Comparison of ENCODE assay signal across 1 cellular context in the genomic region with DNA sequence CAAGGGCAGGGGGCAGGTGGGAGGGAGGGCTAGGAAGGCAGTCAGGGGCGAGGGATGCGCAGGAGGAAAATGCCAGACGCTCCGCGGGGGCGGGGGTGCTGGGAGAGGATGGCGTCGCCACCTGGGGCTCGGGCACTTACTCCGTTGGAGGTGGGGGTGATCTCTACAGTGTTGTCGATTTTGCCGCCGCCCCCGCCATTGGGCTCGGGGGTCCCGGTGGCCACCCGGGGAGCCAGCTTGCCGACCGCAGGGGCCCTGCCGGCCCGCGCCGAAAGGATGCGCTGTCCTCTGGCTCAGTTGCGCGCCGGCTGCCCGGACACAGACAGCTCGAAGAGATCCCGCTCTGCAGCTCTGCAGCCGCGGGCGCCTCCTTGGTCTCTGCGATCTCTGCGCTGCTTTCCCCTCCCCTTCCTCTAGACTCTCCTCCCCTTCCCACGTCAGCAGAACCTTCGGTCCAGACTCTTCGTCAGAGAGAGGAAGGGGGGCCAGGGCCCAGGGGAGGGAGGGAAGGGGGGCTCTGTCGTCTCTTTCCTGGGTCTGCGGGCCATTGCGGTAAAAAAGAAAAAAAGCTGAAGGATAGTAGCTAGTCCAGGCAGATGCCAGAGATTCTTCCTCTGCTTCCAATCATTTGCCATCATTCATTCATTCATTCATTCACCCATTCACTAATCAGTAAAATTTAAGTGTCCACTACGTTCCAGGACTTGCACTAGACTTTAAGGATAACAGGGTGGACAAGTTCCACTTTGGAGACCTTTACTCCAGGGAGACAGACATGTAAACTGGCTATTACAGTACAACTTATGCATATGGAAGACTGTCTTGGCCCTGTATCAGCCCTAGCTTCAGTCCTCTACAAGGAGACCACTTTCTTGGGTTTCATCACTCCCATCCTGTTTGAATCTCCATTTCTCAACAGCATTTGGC.
TF ChIP-seq lines count a peak whose summit lies in the region.

TSS of gene SLC22A17 (minus strand) at position 382 of the 927 bp plus-strand sequence.

TF ChIP-seq in HepG2, 621 proteins besides CTCF, POLR2A, EP300 and RAD21 (continued from another document and continues in another):
- TF ChIP-seq GFI1 (CRISPR knock-in tag; IDR thresholded peaks at IDR 0.05; ENCODE audit: borderline replicate concordance) (no peak), CBFB (CRISPR knock-in tag; IDR thresholded peaks at IDR 0.05) (no peak), CENPX (CRISPR knock-in tag; IDR thresholded peaks at IDR 0.05) (no peak), ZNF7 (CRISPR knock-in tag; IDR thresholded peaks at IDR 0.05) (no peak), ZNF326 (CRISPR knock-in tag; IDR thresholded peaks at IDR 0.05; ENCODE audit: borderline replicate concordance) (no peak), SOX5 (CRISPR knock-in tag; IDR thresholded peaks at IDR 0.05; ENCODE audit: borderline replicate concordance) (no peak), NCOR1 (IDR thresholded peaks at IDR 0.05; ENCODE audit: borderline replicate concordance, low read length) (no peak), RFX5 (IDR thresholded peaks at IDR 0.05; ENCODE audit: low read depth, low read length) (no peak), MTF2 (CRISPR knock-in tag; IDR thresholded peaks at IDR 0.05; ENCODE audit: borderline replicate concordance) (peak; percentile 82; the same call in 1 of the 2 replicates), ZBTB21 (CRISPR knock-in tag; IDR thresholded peaks at IDR 0.05) (0 out of 2 replicates have a peak, but pooled peaks have one; percentile 19), HMGXB4 (CRISPR knock-in tag; IDR thresholded peaks at IDR 0.05; ENCODE audit: borderline replicate concordance in 1 of 2, low read depth in 1 of 2) (no peak), ZFP36L1 (CRISPR knock-in tag; IDR thresholded peaks at IDR 0.05) (no peak), GTF3A (CRISPR knock-in tag; conservative IDR thresholded peaks at IDR 0.05) (no peak), ZNF20 (CRISPR knock-in tag; IDR thresholded peaks at IDR 0.05) (no peak), ZNF263 (CRISPR knock-in tag; IDR thresholded peaks at IDR 0.05) (no peak), RELA (CRISPR knock-in tag; IDR thresholded peaks at IDR 0.05) (no peak), ZNF720 (CRISPR knock-in tag; IDR thresholded peaks at IDR 0.05) (no peak), ZNF101 (CRISPR knock-in tag; IDR thresholded peaks at IDR 0.05; ENCODE audit: borderline replicate concordance, low read depth) (no peak), ZNF609 (CRISPR knock-in tag; IDR thresholded peaks at IDR 0.05; ENCODE audit: borderline replicate concordance) (no peak), ZNF205 (CRISPR knock-in tag; IDR thresholded peaks at IDR 0.05) (no peak), JUND (CRISPR knock-in tag; IDR thresholded peaks at IDR 0.05) (no peak), HOMEZ (CRISPR knock-in tag; IDR thresholded peaks at IDR 0.05; ENCODE audit: low read depth) (no peak), GTF2F1 (IDR thresholded peaks at IDR 0.05; ENCODE audit: low read length) (no peak), CHCHD3 (CRISPR knock-in tag; IDR thresholded peaks at IDR 0.05) (no peak), ZNF362 (CRISPR knock-in tag; IDR thresholded peaks at IDR 0.05; ENCODE audit: borderline replicate concordance) (no peak), ZNF296 (CRISPR knock-in tag; conservative IDR thresholded peaks at IDR 0.05) (no peak), MIER2 (CRISPR knock-in tag; IDR thresholded peaks at IDR 0.05) (no peak), MYC (CRISPR knock-in tag; IDR thresholded peaks at IDR 0.05; ENCODE audit: borderline replicate concordance) (no peak), FOXK1 (CRISPR knock-in tag; IDR thresholded peaks at IDR 0.05; ENCODE audit: borderline replicate concordance, low read depth) (no peak), GATA4 (IDR thresholded peaks at IDR 0.05; ENCODE audit: borderline replicate concordance, low read depth) (no peak)
- TF ChIP-seq, protein P1, sequence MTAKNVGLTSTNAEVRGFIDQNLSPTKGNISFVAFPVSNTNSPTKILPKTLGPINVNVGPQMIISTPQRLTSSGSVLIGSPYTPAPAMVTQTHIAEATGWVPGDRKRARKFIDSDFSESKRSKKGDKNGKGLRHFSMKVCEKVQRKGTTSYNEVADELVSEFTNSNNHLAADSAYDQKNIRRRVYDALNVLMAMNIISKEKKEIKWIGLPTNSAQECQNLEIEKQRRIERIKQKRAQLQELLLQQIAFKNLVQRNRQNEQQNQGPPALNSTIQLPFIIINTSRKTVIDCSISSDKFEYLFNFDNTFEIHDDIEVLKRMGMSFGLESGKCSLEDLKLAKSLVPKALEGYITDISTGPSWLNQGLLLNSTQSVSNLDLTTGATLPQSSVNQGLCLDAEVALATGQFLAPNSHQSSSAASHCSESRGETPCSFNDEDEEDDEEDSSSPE (CRISPR knock-in tag; IDR thresholded peaks at IDR 0.05), result no peak
- TF ChIP-seq, protein P2, sequence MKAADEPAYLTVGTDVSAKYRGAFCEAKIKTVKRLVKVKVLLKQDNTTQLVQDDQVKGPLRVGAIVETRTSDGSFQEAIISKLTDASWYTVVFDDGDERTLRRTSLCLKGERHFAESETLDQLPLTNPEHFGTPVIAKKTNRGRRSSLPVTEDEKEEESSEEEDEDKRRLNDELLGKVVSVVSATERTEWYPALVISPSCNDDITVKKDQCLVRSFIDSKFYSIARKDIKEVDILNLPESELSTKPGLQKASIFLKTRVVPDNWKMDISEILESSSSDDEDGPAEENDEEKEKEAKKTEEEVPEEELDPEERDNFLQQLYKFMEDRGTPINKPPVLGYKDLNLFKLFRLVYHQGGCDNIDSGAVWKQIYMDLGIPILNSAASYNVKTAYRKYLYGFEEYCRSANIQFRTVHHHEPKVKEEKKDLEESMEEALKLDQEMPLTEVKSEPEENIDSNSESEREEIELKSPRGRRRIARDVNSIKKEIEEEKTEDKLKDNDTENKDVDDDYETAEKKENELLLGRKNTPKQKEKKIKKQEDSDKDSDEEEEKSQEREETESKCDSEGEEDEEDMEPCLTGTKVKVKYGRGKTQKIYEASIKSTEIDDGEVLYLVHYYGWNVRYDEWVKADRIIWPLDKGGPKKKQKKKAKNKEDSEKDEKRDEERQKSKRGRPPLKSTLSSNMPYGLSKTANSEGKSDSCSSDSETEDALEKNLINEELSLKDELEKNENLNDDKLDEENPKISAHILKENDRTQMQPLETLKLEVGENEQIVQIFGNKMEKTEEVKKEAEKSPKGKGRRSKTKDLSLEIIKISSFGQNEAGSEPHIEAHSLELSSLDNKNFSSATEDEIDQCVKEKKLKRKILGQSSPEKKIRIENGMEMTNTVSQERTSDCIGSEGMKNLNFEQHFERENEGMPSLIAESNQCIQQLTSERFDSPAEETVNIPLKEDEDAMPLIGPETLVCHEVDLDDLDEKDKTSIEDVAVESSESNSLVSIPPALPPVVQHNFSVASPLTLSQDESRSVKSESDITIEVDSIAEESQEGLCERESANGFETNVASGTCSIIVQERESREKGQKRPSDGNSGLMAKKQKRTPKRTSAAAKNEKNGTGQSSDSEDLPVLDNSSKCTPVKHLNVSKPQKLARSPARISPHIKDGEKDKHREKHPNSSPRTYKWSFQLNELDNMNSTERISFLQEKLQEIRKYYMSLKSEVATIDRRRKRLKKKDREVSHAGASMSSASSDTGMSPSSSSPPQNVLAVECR (CRISPR knock-in tag; IDR thresholded peaks at IDR 0.05; ENCODE audit: borderline replicate concordance), result 0 out of 2 replicates have a peak, but pooled peaks have one; percentile 39
- TF ChIP-seq, protein P3, sequence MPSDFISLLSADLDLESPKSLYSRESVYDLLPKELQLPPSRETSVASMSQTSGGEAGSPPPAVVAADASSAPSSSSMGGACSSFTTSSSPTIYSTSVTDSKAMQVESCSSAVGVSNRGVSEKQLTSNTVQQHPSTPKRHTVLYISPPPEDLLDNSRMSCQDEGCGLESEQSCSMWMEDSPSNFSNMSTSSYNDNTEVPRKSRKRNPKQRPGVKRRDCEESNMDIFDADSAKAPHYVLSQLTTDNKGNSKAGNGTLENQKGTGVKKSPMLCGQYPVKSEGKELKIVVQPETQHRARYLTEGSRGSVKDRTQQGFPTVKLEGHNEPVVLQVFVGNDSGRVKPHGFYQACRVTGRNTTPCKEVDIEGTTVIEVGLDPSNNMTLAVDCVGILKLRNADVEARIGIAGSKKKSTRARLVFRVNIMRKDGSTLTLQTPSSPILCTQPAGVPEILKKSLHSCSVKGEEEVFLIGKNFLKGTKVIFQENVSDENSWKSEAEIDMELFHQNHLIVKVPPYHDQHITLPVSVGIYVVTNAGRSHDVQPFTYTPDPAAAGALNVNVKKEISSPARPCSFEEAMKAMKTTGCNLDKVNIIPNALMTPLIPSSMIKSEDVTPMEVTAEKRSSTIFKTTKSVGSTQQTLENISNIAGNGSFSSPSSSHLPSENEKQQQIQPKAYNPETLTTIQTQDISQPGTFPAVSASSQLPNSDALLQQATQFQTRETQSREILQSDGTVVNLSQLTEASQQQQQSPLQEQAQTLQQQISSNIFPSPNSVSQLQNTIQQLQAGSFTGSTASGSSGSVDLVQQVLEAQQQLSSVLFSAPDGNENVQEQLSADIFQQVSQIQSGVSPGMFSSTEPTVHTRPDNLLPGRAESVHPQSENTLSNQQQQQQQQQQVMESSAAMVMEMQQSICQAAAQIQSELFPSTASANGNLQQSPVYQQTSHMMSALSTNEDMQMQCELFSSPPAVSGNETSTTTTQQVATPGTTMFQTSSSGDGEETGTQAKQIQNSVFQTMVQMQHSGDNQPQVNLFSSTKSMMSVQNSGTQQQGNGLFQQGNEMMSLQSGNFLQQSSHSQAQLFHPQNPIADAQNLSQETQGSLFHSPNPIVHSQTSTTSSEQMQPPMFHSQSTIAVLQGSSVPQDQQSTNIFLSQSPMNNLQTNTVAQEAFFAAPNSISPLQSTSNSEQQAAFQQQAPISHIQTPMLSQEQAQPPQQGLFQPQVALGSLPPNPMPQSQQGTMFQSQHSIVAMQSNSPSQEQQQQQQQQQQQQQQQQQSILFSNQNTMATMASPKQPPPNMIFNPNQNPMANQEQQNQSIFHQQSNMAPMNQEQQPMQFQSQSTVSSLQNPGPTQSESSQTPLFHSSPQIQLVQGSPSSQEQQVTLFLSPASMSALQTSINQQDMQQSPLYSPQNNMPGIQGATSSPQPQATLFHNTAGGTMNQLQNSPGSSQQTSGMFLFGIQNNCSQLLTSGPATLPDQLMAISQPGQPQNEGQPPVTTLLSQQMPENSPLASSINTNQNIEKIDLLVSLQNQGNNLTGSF (CRISPR knock-in tag; IDR thresholded peaks at IDR 0.05), result no peak
